13 cellular contexts compared by ENCODE assay signal in the genomic region with DNA sequence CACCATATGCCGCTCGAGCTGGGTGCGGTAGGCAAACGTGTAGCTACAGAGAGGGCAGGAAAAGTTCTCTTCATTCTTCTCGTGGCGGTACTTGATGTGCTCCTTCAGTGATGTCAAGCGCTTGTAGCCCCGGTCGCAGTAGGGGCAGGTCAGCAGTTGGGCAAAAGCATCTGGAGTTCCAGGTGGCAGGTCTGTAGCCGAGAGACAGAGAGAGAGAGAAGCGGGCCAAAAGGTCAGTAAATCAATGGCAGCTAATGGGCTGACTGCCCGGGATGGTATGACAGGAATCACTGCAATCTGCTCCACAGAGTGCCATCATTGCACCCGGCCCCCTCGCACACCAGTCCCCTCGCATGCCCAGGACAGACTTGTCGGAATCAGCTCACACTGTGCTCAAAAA.
DNase-seq lines count a peak whose midpoint lies in the region; ATAC-seq and TF ChIP-seq lines count a peak whose summit lies in the region.
"Had no signal": no experiment of that assay in that cellular context is flagged by ENCODE, and none has a peak within 500 bp of the region (broad histone marks: within the 10 kb centered on the region; RNA-seq: fewer than 3 reads in every experiment).

No MANE protein-coding gene starts in this region.

- peaks cover 53% of the 10 kb centered on the region for H3K4me1 Mint-ChIP-seq in glutamatergic neuron (ENCODE audit: low read depth, unreplicated experiment)
- H3K4me1 Mint-ChIP-seq: activated CD4-positive, alpha-beta T cell treated with anti-CD3 and anti-CD28 coated beads, Interleukin-2, amount 10 ng/mL, durations not matched to agents 7 days and 5 days had no signal

- ATAC-seq in GM21737 (IDR thresholded peaks at IDR 0.05; ENCODE audit: unreplicated experiment) (no peak), GM19351 (IDR thresholded peaks at IDR 0.05; ENCODE audit: unreplicated experiment) (no peak)

- H3K4me3 Mint-ChIP-seq in glutamatergic neuron (ENCODE audit: unreplicated experiment): peak overlapping the region; percentile 68
- H3K4me3 Mint-ChIP-seq: activated CD4-positive, alpha-beta T cell treated with anti-CD3 and anti-CD28 coated beads, Interleukin-2, amount 10 ng/mL, durations not matched to agents 7 days and 5 days had no signal

- H3K27me3 Mint-ChIP-seq in glutamatergic neuron (ENCODE audit: unreplicated experiment): peaks cover 12% of the 10 kb centered on the region

- H3K27ac Mint-ChIP-seq in glutamatergic neuron (ENCODE audit: unreplicated experiment): peak overlapping the region; percentile 98
- H3K27ac Mint-ChIP-seq: activated CD4-positive, alpha-beta T cell treated with anti-CD3 and anti-CD28 coated beads, Interleukin-2, amount 10 ng/mL, durations not matched to agents 7 days and 5 days had no signal

- DNase-seq in NCI-H446 treated with DMSO at 0.1 percent for 48 hours (lab: John Stamatoyannopoulos, UW): peak; percentile 8
- peak; percentile 85 for DNase-seq in glutamatergic neuron
- peak; percentile 96 for DNase-seq in myocyte (ENCODE audit: low read depth)
- DNase-seq in NCI-H187 (lab: John Stamatoyannopoulos, UW): no peak
- DNase-seq in GOT3 (lab: John Stamatoyannopoulos, UW): no peak
- DNase-seq: activated CD4-positive, alpha-beta T cell treated with anti-CD3 and anti-CD28 coated beads, Interleukin-2, amount 10 ng/mL, durations not matched to agents 7 days and 5 days; activated gamma-delta T cell; NCI-H2107; stimulated activated naive CD4-positive, alpha-beta T cell treated with Interleukin-2 at 50 U/mL for 16 hours had no signal

- H3K9me3 Mint-ChIP-seq in glutamatergic neuron (ENCODE audit: unreplicated experiment): peaks cover 19% of the 10 kb centered on the region

- peak overlapping the region; percentile 74 for H3K27ac ChIP-seq in temporal lobe (ENCODE audit: low read depth, low read length)
- H3K27ac ChIP-seq: C4-2B had no signal

- no peak for TF ChIP-seq CTCF in glutamatergic neuron (IDR thresholded peaks at IDR 0.05; ENCODE audit: partially characterized antibody, unreplicated experiment)

- H3K36me3 Mint-ChIP-seq in glutamatergic neuron (ENCODE audit: unreplicated experiment): peaks cover 4% of the 10 kb centered on the region

Comparison
In these comparisons a context has a peak if more than half of its experiments do, and no peak if none do; other contexts are left out.
1. DNase-seq: peak in NCI-H446 treated with DMSO at 0.1 percent for 48 hours (single experiment), glutamatergic neuron (single experiment) and myocyte (single experiment); none in NCI-H187 (0 of 2) and GOT3 (single experiment).